ENCODE assay signal across 8 cellular contexts in the genomic region with DNA sequence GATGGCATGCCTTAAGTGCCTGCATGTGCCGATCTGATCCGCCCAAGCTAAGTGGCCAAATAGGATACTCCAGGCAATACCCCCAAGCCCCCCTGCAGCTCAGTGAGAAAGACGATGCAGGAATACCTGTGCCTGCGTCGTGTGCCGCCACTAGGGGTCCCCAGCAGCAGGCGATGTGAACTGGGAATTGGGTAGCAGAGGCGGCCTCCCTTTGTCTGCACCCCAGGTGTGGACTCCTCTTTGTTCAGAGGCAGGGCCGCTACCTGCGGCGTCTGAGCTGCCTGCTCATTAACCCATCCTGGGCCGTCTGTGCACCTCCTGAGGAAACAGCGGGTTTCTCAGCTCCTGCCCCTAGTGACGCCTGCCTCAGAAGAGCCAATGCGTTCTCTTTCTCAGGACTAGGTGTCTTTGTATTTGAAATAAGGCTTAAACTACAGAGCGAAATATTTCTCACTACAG. TPM values are rescaled to one million over a fixed set of nuclear protein-coding genes. Genes with fewer than 3 reads are reported as not detected.
A peak's percentile ranks its signal among the peaks of the same experiment; 100 is the strongest.
DNase-seq lines count a peak whose midpoint lies in the region; ATAC-seq and TF ChIP-seq lines count a peak whose summit lies in the region.

No MANE protein-coding gene starts in this region.

- TF ChIP-seq POLR2A in tibial nerve (IDR thresholded peaks at IDR 0.05): no peak

- TF ChIP-seq CTCF in nephron progenitor cell (IDR thresholded peaks at IDR 0.05): peak; percentile 77
- peak; percentile 61 to 72 (median 67) for TF ChIP-seq CTCF in tibial nerve (IDR thresholded peaks at IDR 0.05)

- no peaks in the 10 kb centered on the region for H3K36me3 Mint-ChIP-seq in nephron progenitor cell (ENCODE audit: low read depth)

- no peaks in the 10 kb centered on the region for H3K36me3 ChIP-seq in tibial nerve

- no peak for TF ChIP-seq EP300 in tibial nerve (IDR thresholded peaks at IDR 0.05)

- 10 to 14% methylated on average over 16 of the region's 16 CpGs for WGBS in tibial nerve, 2 donors

- H3K27ac Mint-ChIP-seq in nephron progenitor cell: no peak overlapping the region

- peaks cover 0 to 12% of the 10 kb centered on the region in 2 donors for H3K27me3 ChIP-seq in tibial nerve

- H3K9me3 ChIP-seq in tibial nerve: no peaks in the 10 kb centered on the region

- H3K9me3 Mint-ChIP-seq in nephron progenitor cell: no peaks in the 10 kb centered on the region

- peak; percentile 68 for ATAC-seq in HG03432 (IDR thresholded peaks at IDR 0.05; ENCODE audit: unreplicated experiment)
- no peak for ATAC-seq in HG02870 (IDR thresholded peaks at IDR 0.05; ENCODE audit: unreplicated experiment)

- no peak overlapping the region for H3K4me3 Mint-ChIP-seq in nephron progenitor cell

- peaks cover 21% of the 10 kb centered on the region for H3K4me1 Mint-ChIP-seq in nephron progenitor cell

- peaks cover 41% of the 10 kb centered on the region for H3K27me3 Mint-ChIP-seq in nephron progenitor cell (ENCODE audit: low read depth, poor library complexity)

- peaks cover 0 to 21% (median 0%) of the 10 kb centered on the region in 4 donors for H3K4me1 ChIP-seq in tibial nerve

- DNase-seq in Daoy (ENCODE audit: low read depth): peak; percentile 79
- peak; percentile 89 for DNase-seq in NCI-H526 treated with DMSO at 0.1 percent for 48 hours (lab: John Stamatoyannopoulos, UW)
- peak; percentile 76 for DNase-seq in activated CD8-positive, alpha-beta memory T cell treated with anti-CD3 and anti-CD28 coated beads, Interleukin-2, amount 50 U/mL, for 48 hours
- peak; percentile 6 for DNase-seq in fibroblast of gingiva (ENCODE audit: low read depth)
- DNase-seq in nephron progenitor cell: peak; percentile 77
- DNase-seq in tibial nerve (ENCODE audit: low spot score in 2 of 2): peak; percentile 17 to 51

- no peak overlapping the region for H3K27ac ChIP-seq in tibial nerve

- no peak overlapping the region for H3K4me3 ChIP-seq in tibial nerve

RNA-seq across cellular contexts. Expression of gene CHN2, which starts 4.8 kb away (rescaled TPM):
- total RNA-seq in Daoy (2014; rRNA removed; shearing (Covaris generic)): 15.3 and 19.8 TPM in 2 replicates
- total RNA-seq in tibial nerve: 10 to 100 TPM in 1 of 4 donors, 1 to 10 TPM in 3; 3.9 to 12.6 (median 7.0) TPM

RNA-seq across cellular contexts. Expression of gene CPVL, which starts 43.4 kb away (rescaled TPM):
- total RNA-seq in Daoy (2014; rRNA removed; shearing (Covaris generic)): 35.4 and 40.5 TPM in 2 replicates
- total RNA-seq in tibial nerve: 10 to 100 TPM in 2 of 4 donors, 1 to 10 TPM in 2; 3.1 to 17.5 (median 11.5) TPM

Comparison
In these comparisons a context has a peak if more than half of its experiments do, and no peak if none do; other contexts are left out.
1. DNase-seq: peak in every context shown above with its lines; median percentile 89 in NCI-H526 treated with DMSO at 0.1 percent for 48 hours; 79 in Daoy; 77 in nephron progenitor cell; 76 in activated CD8-positive, alpha-beta memory T cell treated with anti-CD3 and anti-CD28 coated beads, Interleukin-2, amount 50 U/mL, for 48 hours; 34 in tibial nerve; 6 in fibroblast of gingiva.